In genomic region chrY:12357204-12357603, GRCh38 we compare ENCODE assay signal across 27 cellular contexts.
DNase-seq lines count a peak whose midpoint lies in the region; ATAC-seq, FAIRE-seq and TF ChIP-seq lines count a peak whose summit lies in the region.
"Had no signal": no experiment of that assay in that cellular context is flagged by ENCODE, and none has a peak within 500 bp of the region (broad histone marks: within the 10 kb centered on the region; RNA-seq: fewer than 3 reads in every experiment).

No MANE protein-coding gene starts in this region.

- H3K9me3 ChIP-seq in RWPE2 (ENCODE audit: severe bottlenecking): no peaks in the 10 kb centered on the region
- H3K9me3 ChIP-seq: BE2C, BLaER1 had no signal

- H3K4me3 ChIP-seq in RWPE2 (ENCODE audit: severe bottlenecking) (no peak overlapping the region), bronchial epithelial cell (ENCODE audit: low read depth, low read length) (no peak overlapping the region)
- H3K4me3 ChIP-seq: BLaER1, GM12878 had no signal

- peak; percentile 72 for ATAC-seq in RWPE2 (ENCODE audit: low read depth)
- peak; percentile 68 for ATAC-seq in foreskin keratinocyte
- no peak for ATAC-seq in HG02623 (IDR thresholded peaks at IDR 0.05; ENCODE audit: unreplicated experiment)
- ATAC-seq in GM18907 (IDR thresholded peaks at IDR 0.05; ENCODE audit: unreplicated experiment): no peak
- ATAC-seq: GM12878 had no signal

- TF ChIP-seq CTCF in RWPE2 (IDR thresholded peaks at IDR 0.05; ENCODE audit: poor library complexity, severe bottlenecking): no peak
- no peak for TF ChIP-seq CTCF in bronchial epithelial cell (IDR thresholded peaks at IDR 0.05; ENCODE audit: insufficient read depth, low read length, severe bottlenecking)
- no peak for TF ChIP-seq CTCF in foreskin keratinocyte (conservative IDR thresholded peaks at IDR 0.05)

- no peaks in the 10 kb centered on the region for H3K4me1 ChIP-seq in RWPE2 (ENCODE audit: insufficient read depth, poor library complexity, severe bottlenecking)
- H3K4me1 ChIP-seq in foreskin keratinocyte: no peaks in the 10 kb centered on the region
- H3K4me1 ChIP-seq: BE2C, BLaER1 had no signal

- no peak for FAIRE-seq in bronchial epithelial cell (lab: Jason Lieb, UNC)
- FAIRE-seq: A204.1, GM12878, GM12892, GM18507, GM19239 had no signal

- DNase-seq in RWPE2 (ENCODE audit: low spot score): no peak
- peak; percentile 53 for DNase-seq in bronchial epithelial cell (ENCODE audit: low read depth)
- peak in 1 of 2 donors; percentile 36 for DNase-seq in foreskin keratinocyte
- no peak for DNase-seq in cerebellar nuclear complex (lab: John Stamatoyannopoulos, UW)
- DNase-seq: 8988T; ACHN; BE2C; C1 segment of cervical spinal cord; CD4-positive, alpha-beta memory T cell; CD4-positive, CD25-positive, alpha-beta regulatory T cell; CD8-positive, alpha-beta memory T cell; COR-L47; DMS 273 treated with DMSO at 0.1 percent for 48 hours; DMS153; DMS53; DMS79; DND-41; EL; GDM1 had no signal

- H3K36me3 ChIP-seq in RWPE2 (ENCODE audit: low read depth): no peaks in the 10 kb centered on the region
- no peaks in the 10 kb centered on the region for H3K36me3 ChIP-seq in bronchial epithelial cell (ENCODE audit: control insufficient read depth, insufficient read depth, low read length)
- H3K36me3 ChIP-seq: BE2C, BLaER1 had no signal

- H3K27me3 ChIP-seq in RWPE2 (ENCODE audit: insufficient read depth, poor library complexity, severe bottlenecking): no peaks in the 10 kb centered on the region
- no peaks in the 10 kb centered on the region for H3K27me3 ChIP-seq in bronchial epithelial cell (ENCODE audit: control insufficient read depth, insufficient read depth, low read length)
- H3K27me3 ChIP-seq in foreskin keratinocyte: no peaks in the 10 kb centered on the region
- H3K27me3 ChIP-seq: BE2C, BLaER1 had no signal

- H3K27ac ChIP-seq in RWPE2 (ENCODE audit: poor library complexity, severe bottlenecking) (no peak overlapping the region), foreskin keratinocyte (no peak overlapping the region)
- H3K27ac ChIP-seq: BLaER1 had no signal

Comparison
In these comparisons a context has a peak if more than half of its experiments do, and no peak if none do; other contexts are left out.
1. ATAC-seq: peak in RWPE2 (single experiment) and foreskin keratinocyte (single experiment); none in HG02623 (single experiment) and GM18907 (single experiment).